16 cellular contexts compared by ENCODE assay signal in the genomic region with DNA sequence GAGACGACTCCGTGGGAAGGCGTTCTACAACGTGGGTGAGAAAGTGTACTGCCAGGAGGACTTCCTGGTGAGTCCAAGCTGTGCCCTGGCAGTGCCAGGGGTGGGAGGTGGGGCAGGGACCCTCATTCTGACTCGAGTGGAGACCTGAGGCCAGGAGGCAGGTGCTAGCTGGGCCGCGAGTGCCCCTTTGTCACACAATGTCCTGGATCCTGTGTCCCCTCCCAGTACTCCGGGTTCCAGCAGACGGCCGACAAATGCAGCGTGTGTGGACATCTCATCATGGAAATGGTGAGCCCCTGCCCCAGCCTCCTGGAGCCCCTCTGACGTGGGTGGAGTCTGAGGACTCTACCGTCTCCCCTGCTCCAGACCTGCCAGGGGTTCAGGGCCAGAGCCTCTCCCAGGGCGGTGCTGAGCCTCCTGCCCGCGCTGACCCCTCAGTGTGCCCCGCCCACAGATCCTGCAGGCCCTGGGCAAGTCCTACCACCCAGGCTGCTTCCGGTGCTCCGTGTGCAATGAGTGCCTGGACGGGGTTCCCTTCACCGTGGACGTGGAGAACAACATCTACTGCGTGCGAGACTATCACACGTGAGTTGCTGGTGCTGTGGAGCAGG. TPM values are rescaled to one million over a fixed set of nuclear protein-coding genes. Genes with fewer than 3 reads are reported as not detected.
DNase-seq lines count a peak whose midpoint lies in the region; ATAC-seq and TF ChIP-seq lines count a peak whose summit lies in the region.
"Had no signal": no experiment of that assay in that cellular context is flagged by ENCODE, and none has a peak within 500 bp of the region (broad histone marks: within the 10 kb centered on the region; RNA-seq: fewer than 3 reads in every experiment).

No MANE protein-coding gene starts in this region.

- H3K27me3 ChIP-seq in Caco-2 (replicated peaks; ENCODE audit: control insufficient read depth, insufficient read depth, low read length) (no peaks in the 10 kb centered on the region), iPS-15b (ENCODE audit: control insufficient read depth, insufficient read depth, low read length) (no peaks in the 10 kb centered on the region)
- H3K27me3 ChIP-seq: BLaER1 had no signal

- BruUV-seq in Caco-2 (replicated peaks; lab: Mats Ljungman, UMichigan): no TSS peak

- ATAC-seq in activated T-cell treated with anti-CD3 and anti-CD28 coated beads, Interleukin-2, amount 50 U/mL, for 72 hours (replicated peaks in 1 of 2): no peak
- ATAC-seq: A549; CD8-positive, alpha-beta T cell; GM23338 had no signal

- H3K4me3 Mint-ChIP-seq in Caco-2 (ENCODE audit: unreplicated experiment): no peak overlapping the region
- no peak overlapping the region for H3K4me3 Mint-ChIP-seq in activated T-cell treated with anti-CD3 and anti-CD28 coated beads, Interleukin-2, amount 50 U/mL, for 72 hours
- H3K4me3 Mint-ChIP-seq in osteocyte (ENCODE audit: unreplicated experiment): no peak overlapping the region
- H3K4me3 Mint-ChIP-seq: CD8-positive, alpha-beta T cell; GM23338 had no signal

- CTCF ChIA-PET in Caco-2 (lab: Charles Lee): no interaction called here

- no peak overlapping the region for H3K4me3 ChIP-seq in Caco-2 (ENCODE audit: low read depth, low read length)
- H3K4me3 ChIP-seq in iPS-15b (ENCODE audit: low read depth, low read length): no peak overlapping the region
- H3K4me3 ChIP-seq: A549, BLaER1, GM23338, HAP-1 had no signal

- H3K9me3 ChIP-seq in Caco-2: no peaks in the 10 kb centered on the region
- no peaks in the 10 kb centered on the region for H3K9me3 ChIP-seq in iPS-15b (ENCODE audit: control insufficient read depth, insufficient read depth, low read length)
- H3K9me3 ChIP-seq: A549, BLaER1, HAP-1 had no signal

- H3K27me3 Mint-ChIP-seq in Caco-2 (ENCODE audit: insufficient read depth, unreplicated experiment) (no peaks in the 10 kb centered on the region), osteocyte (ENCODE audit: unreplicated experiment) (no peaks in the 10 kb centered on the region)
- no peaks in the 10 kb centered on the region for H3K27me3 Mint-ChIP-seq in activated T-cell treated with anti-CD3 and anti-CD28 coated beads, Interleukin-2, amount 50 U/mL, for 72 hours (ENCODE audit: low read depth)

- peaks cover 4% of the 10 kb centered on the region for H3K36me3 ChIP-seq in Caco-2 (ENCODE audit: control insufficient read depth, insufficient read depth, low read length)
- H3K36me3 ChIP-seq in iPS-15b (ENCODE audit: control insufficient read depth, insufficient read depth, low read length): peaks cover 20% of the 10 kb centered on the region

- H3K4me1 ChIP-seq in Caco-2: no peaks in the 10 kb centered on the region
- H3K4me1 ChIP-seq in iPS-15b (ENCODE audit: control insufficient read depth, insufficient read depth, low read length): no peaks in the 10 kb centered on the region
- H3K4me1 ChIP-seq: A549, HAP-1 had no signal

- intact Hi-C loops in Caco-2 (cut with micrococcal nuclease; ENCODE audit: unreplicated experiment): no loop called here
- intact Hi-C loops in posterior vena cava (cut with DNase I): no loop called here

- TF ChIP-seq CTCF in Caco-2 (IDR thresholded peaks at IDR 0.05; ENCODE audit: insufficient read depth in 1 of 2, low read depth in 1 of 2, low read length in 1 of 2, severe bottlenecking in 1 of 2, unreplicated experiment in 1 of 2) (no peak), osteocyte (IDR thresholded peaks at IDR 0.05) (no peak)

- H3K4me1 Mint-ChIP-seq in Caco-2 (ENCODE audit: low read depth, unreplicated experiment) (no peaks in the 10 kb centered on the region), osteocyte (ENCODE audit: unreplicated experiment) (no peaks in the 10 kb centered on the region)
- H3K4me1 Mint-ChIP-seq in activated T-cell treated with anti-CD3 and anti-CD28 coated beads, Interleukin-2, amount 50 U/mL, for 72 hours (ENCODE audit: low read depth): no peaks in the 10 kb centered on the region
- H3K4me1 Mint-ChIP-seq: GM23338 had no signal

- DNase-seq in DMS53 (lab: John Stamatoyannopoulos, UW): peak; percentile 56
- DNase-seq in DMS53 treated with DMSO at 0.1 percent for 48 hours (lab: John Stamatoyannopoulos, UW; ENCODE audit: unreplicated experiment): no peak
- DNase-seq in Caco-2: no peak
- peak; percentile 62 for DNase-seq in posterior vena cava (ENCODE audit: low spot score)
- no peak for DNase-seq in activated T-cell treated with anti-CD3 and anti-CD28 coated beads, Interleukin-2, amount 50 U/mL, for 72 hours
- DNase-seq in activated CD4-positive, CD25-positive, alpha-beta regulatory T cell treated with anti-CD3 and anti-CD28 coated beads, Interleukin-2, amount 50 U/mL, for 72 hours: no peak
- DNase-seq in osteocyte (ENCODE audit: extremely low spot score, unreplicated experiment): no peak
- DNase-seq: CD8-positive, alpha-beta T cell; DMS 273 treated with DMSO at 0.1 percent for 48 hours; DMS79; GF-D8 had no signal

- POLR2A ChIA-PET in Caco-2 (lab: Charles Lee): no interaction called here

- peaks cover 94% of the 10 kb centered on the region for H3K36me3 Mint-ChIP-seq in Caco-2 (ENCODE audit: insufficient read depth, unreplicated experiment)
- H3K36me3 Mint-ChIP-seq in activated T-cell treated with anti-CD3 and anti-CD28 coated beads, Interleukin-2, amount 50 U/mL, for 72 hours (ENCODE audit: insufficient read depth in 2 of 2): no peaks in the 10 kb centered on the region
- H3K36me3 Mint-ChIP-seq in osteocyte (ENCODE audit: unreplicated experiment): peaks cover 18% of the 10 kb centered on the region
- H3K36me3 Mint-ChIP-seq: CD8-positive, alpha-beta T cell had no signal

- H3K9me3 Mint-ChIP-seq in Caco-2 (ENCODE audit: unreplicated experiment) (no peaks in the 10 kb centered on the region), osteocyte (ENCODE audit: unreplicated experiment) (no peaks in the 10 kb centered on the region)
- no peaks in the 10 kb centered on the region for H3K9me3 Mint-ChIP-seq in activated T-cell treated with anti-CD3 and anti-CD28 coated beads, Interleukin-2, amount 50 U/mL, for 72 hours
- H3K9me3 Mint-ChIP-seq: CD8-positive, alpha-beta T cell; GM23338 had no signal

- peak overlapping the region; percentile 43 for H3K27ac Mint-ChIP-seq in Caco-2 (ENCODE audit: unreplicated experiment)
- H3K27ac Mint-ChIP-seq in activated T-cell treated with anti-CD3 and anti-CD28 coated beads, Interleukin-2, amount 50 U/mL, for 72 hours: no peak overlapping the region
- no peak overlapping the region for H3K27ac Mint-ChIP-seq in osteocyte (ENCODE audit: unreplicated experiment)
- H3K27ac Mint-ChIP-seq: CD8-positive, alpha-beta T cell; GM23338 had no signal

- peak overlapping the region; percentile 54 for H3K9ac ChIP-seq in iPS-15b (ENCODE audit: low read depth, low read length)
- H3K9ac ChIP-seq: BLaER1 had no signal

RNA-seq across cellular contexts. Expression of gene WTIP, which starts 11.6 kb away (rescaled TPM):
- total RNA-seq in Caco-2 (2022) (53.3 and 58.0 TPM in 2 replicates), posterior vena cava (10 to 100 TPM; 20.7 to 28.6 TPM), osteocyte (25.7 and 32.5 TPM in 2 replicates)
- under 1 TPM; 0.30 to 0.70 TPM for total RNA-seq in activated T-cell treated with anti-CD3 and anti-CD28 coated beads, Interleukin-2, amount 50 U/mL, for 72 hours

Comparison
In these comparisons a context has a peak if more than half of its experiments do, and no peak if none do; other contexts are left out.
1. DNase-seq: peak in DMS53 (single experiment) and posterior vena cava (single experiment); none in DMS53 treated with DMSO at 0.1 percent for 48 hours (single experiment), Caco-2 (0 of 2), activated T-cell treated with anti-CD3 and anti-CD28 coated beads, Interleukin-2, amount 50 U/mL, for 72 hours (0 of 2), activated CD4-positive, CD25-positive, alpha-beta regulatory T cell treated with anti-CD3 and anti-CD28 coated beads, Interleukin-2, amount 50 U/mL, for 72 hours (single experiment) and osteocyte (single experiment).
2. RNA of gene WTIP, which starts 11.6 kb away (total RNA-seq): 53.3 to 58.0 TPM in Caco-2, 20.7 to 28.6 TPM in posterior vena cava and 25.7 to 32.5 TPM in osteocyte; 0.30 to 0.70 TPM in activated T-cell treated with anti-CD3 and anti-CD28 coated beads, Interleukin-2, amount 50 U/mL, for 72 hours; every median in the first group is over 10 times any median in the second.